ENCODE assay signal across 12 cellular contexts in the genomic region with DNA sequence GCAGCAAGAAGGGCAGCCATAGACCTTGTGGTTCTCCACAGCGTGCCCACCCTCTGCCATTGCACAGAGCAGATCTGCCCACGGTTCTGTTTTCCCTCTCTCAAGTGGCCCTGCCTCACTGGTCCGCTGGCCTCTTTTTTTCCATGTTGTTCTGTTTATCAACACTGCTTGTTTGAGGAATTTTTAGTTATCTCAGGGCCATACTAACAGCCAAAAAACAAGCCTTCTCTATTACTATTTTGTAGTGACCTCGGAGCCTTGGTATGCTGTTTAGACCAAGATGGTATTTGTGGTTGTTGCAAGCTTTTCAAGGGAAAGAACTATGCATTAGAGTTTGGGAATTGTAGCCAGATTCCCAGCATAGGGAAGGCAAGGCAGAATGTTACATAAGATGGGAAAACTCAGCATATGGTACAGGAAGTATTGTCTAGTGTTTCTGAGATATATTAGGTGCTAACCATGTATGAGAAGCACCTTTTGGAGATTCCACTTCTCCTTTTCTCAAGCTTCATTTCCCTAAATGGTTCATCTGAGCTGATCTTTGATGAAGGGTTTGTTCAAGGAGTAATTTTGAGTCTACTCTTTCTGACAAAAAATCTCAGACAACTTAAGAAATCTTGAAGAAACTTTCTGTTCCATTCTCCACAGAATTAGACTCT. TPM values are rescaled to one million over a fixed set of nuclear protein-coding genes. Genes with fewer than 3 reads are reported as not detected.
DNase-seq lines count a peak whose midpoint lies in the region; ATAC-seq and TF ChIP-seq lines count a peak whose summit lies in the region.
"Had no signal": no experiment of that assay in that cellular context is flagged by ENCODE, and none has a peak within 500 bp of the region (broad histone marks: within the 10 kb centered on the region; RNA-seq: fewer than 3 reads in every experiment).

No MANE protein-coding gene starts in this region.

- POLR2A ChIA-PET in GM10248 (lab: Yijun Ruan, JAX) = no interaction called here

- WGBS in lower leg skin, 2 donors = 75 to 83% methylated on average over 4 of the region's 4 CpGs

- intact Hi-C loops in lower leg skin (cut with DNase I; ENCODE audit: low total_unique reads) = loop anchor here (10.0 kb wide), 1 partner anchor 155 kb away; no protein-coding TSS in a partner anchor

- no peaks in the 10 kb centered on the region for H3K27me3 Mint-ChIP-seq in progenitor cell of endocrine pancreas
- H3K27me3 Mint-ChIP-seq: activated naive CD8-positive, alpha-beta T cell treated with anti-CD3 and anti-CD28 coated beads, Interleukin-2, amount 10 ng/mL, durations not matched to agents 7 days and 5 days had no signal

- TF ChIP-seq CTCF in GM10248 (IDR thresholded peaks at IDR 0.05; ENCODE audit: control extremely low read depth, extremely low read depth, low read depth, missing control alignments) (no peak), epithelial cell of proximal tubule (conservative IDR thresholded peaks at IDR 0.05; ENCODE audit: low read depth, low read length) (no peak), progenitor cell of endocrine pancreas (IDR thresholded peaks at IDR 0.05; ENCODE audit: unreplicated experiment) (no peak), lower leg skin (IDR thresholded peaks at IDR 0.05) (no peak)

- H3K4me1 Mint-ChIP-seq in progenitor cell of endocrine pancreas (ENCODE audit: low read depth) = no peaks in the 10 kb centered on the region

- no peak overlapping the region for H3K4me3 Mint-ChIP-seq in progenitor cell of endocrine pancreas (ENCODE audit: low read depth)
- H3K4me3 Mint-ChIP-seq: activated naive CD8-positive, alpha-beta T cell treated with anti-CD3 and anti-CD28 coated beads, Interleukin-2, amount 10 ng/mL, durations not matched to agents 7 days and 5 days had no signal

- ATAC-seq in GM19328 (IDR thresholded peaks at IDR 0.05; ENCODE audit: unreplicated experiment) = no peak
- ATAC-seq in activated CD4-positive, CD25-positive, alpha-beta regulatory T cell treated with anti-CD3 and anti-CD28 coated beads, Interleukin-2, amount 50 U/mL, for 24 hours = no peak

- H3K4me3 ChIP-seq in epithelial cell of proximal tubule (ENCODE audit: low read depth, low read length) = no peak overlapping the region
- no peak overlapping the region for H3K4me3 ChIP-seq in lower leg skin (ENCODE audit: low read depth, poor library complexity, severe bottlenecking)

- H3K9me3 Mint-ChIP-seq in progenitor cell of endocrine pancreas (ENCODE audit: low read depth) = no peaks in the 10 kb centered on the region
- H3K9me3 Mint-ChIP-seq: activated naive CD8-positive, alpha-beta T cell treated with anti-CD3 and anti-CD28 coated beads, Interleukin-2, amount 10 ng/mL, durations not matched to agents 7 days and 5 days had no signal

- DNase-seq in GM10248 (ENCODE audit: extremely low spot score) = peak; percentile 57
- DNase-seq in NOMO-1 treated with DMSO at 0.1 percent for 48 hours (lab: John Stamatoyannopoulos, UW; ENCODE audit: unreplicated experiment) = peak; percentile 72
- peak; percentile 19 for DNase-seq in epithelial cell of proximal tubule (ENCODE audit: low read depth)
- no peak for DNase-seq in progenitor cell of endocrine pancreas (ENCODE audit: low spot score, unreplicated experiment)
- no peak for DNase-seq in lower leg skin (ENCODE audit: low spot score in 2 of 2)
- DNase-seq in NCI-H2107 treated with DMSO at 0.1 percent for 48 hours (lab: John Stamatoyannopoulos, UW; ENCODE audit: unreplicated experiment) = no peak
- DNase-seq: activated naive CD8-positive, alpha-beta T cell treated with anti-CD3 and anti-CD28 coated beads, Interleukin-2, amount 10 ng/mL, durations not matched to agents 7 days and 5 days; NCI-H82; nucleus accumbens; stimulated activated CD8-positive, alpha-beta memory T cell treated with anti-CD3 and anti-CD28 coated beads, Interleukin-4, amount 100 ng/mL, for 48 hours had no signal

- no peak for TF ChIP-seq POLR2A in lower leg skin (IDR thresholded peaks at IDR 0.05)

- CTCF ChIA-PET in GM10248 (lab: Yijun Ruan, JAX) = interaction anchor here (0.8 to 9.0 kb wide), 28 partner anchors 13 to 473 kb away, joined by 3 to 156 read pairs (median 4); partner anchors contain the start of gene PLPP7

- peak overlapping the region; percentile 49 for H3K27ac Mint-ChIP-seq in progenitor cell of endocrine pancreas

- H3K36me3 Mint-ChIP-seq in progenitor cell of endocrine pancreas (ENCODE audit: insufficient read depth) = peaks cover 12% of the 10 kb centered on the region

RNA-seq across cellular contexts. Expression of gene NUP214, which starts 54.3 kb away (rescaled TPM):
- total RNA-seq in epithelial cell of proximal tubule (18.5 and 37.2 TPM in 2 replicates), progenitor cell of endocrine pancreas (61.0 and 62.2 TPM in 2 replicates), lower leg skin (10 to 100 TPM; 33.8 to 64.4 (median 39.8) TPM)

Comparison
In these comparisons a context has a peak if more than half of its experiments do, and no peak if none do; other contexts are left out.
1. DNase-seq: peak in GM10248 (single experiment), NOMO-1 treated with DMSO at 0.1 percent for 48 hours (single experiment) and epithelial cell of proximal tubule (single experiment); none in progenitor cell of endocrine pancreas (single experiment), lower leg skin (0 of 2) and NCI-H2107 treated with DMSO at 0.1 percent for 48 hours (single experiment).